8 cellular contexts compared by ENCODE assay signal in the genomic region with DNA sequence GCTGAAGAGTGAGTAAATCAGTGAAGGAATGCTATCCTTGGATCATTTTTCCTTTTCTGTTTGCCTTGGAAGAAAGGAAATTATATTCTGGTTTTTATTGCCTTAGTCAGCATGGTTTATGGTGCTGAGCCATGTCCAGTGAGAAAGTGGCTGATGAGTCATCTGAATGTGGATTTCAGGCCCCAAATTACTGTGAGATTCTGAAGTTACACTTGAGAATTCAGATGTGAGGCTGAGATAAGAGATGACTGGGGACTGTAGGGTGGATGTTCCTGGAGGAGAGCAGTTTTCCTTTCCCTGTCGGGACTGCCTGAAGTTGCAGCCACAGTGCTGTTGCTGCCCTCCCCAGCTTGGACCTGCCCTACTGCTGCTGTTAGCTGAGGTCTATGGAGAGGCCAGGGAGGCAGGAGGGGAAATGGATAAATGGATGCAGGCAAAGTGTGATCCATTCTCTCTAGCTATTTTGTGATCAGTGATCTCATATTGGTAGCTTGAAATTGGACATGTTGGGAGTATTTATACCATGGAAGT. TPM values are rescaled to one million over a fixed set of nuclear protein-coding genes. Genes with fewer than 3 reads are reported as not detected.
DNase-seq lines count a peak whose midpoint lies in the region; ATAC-seq and TF ChIP-seq lines count a peak whose summit lies in the region.

No MANE protein-coding gene starts in this region.

- ATAC-seq in HG03520 (IDR thresholded peaks at IDR 0.05; ENCODE audit: unreplicated experiment), result no peak
- no peak for ATAC-seq in HG03521 (IDR thresholded peaks at IDR 0.05; ENCODE audit: unreplicated experiment)
- no peak for ATAC-seq in HG03280 (IDR thresholded peaks at IDR 0.05; ENCODE audit: unreplicated experiment)

- no peak for TF ChIP-seq CTCF in astrocyte of the cerebellum (IDR thresholded peaks at IDR 0.05; ENCODE audit: low read depth, low read length, missing control alignments)

- H3K4me3 ChIP-seq in astrocyte of the cerebellum (ENCODE audit: low read depth, low read length), result no peak overlapping the region

- in situ Hi-C loops in astrocyte of the cerebellum (cut with HindIII; ENCODE audit: low sequenced_read_pairs), result no loop called here

- DNase-seq in AG08395 (ENCODE audit: low spot score) (peak; percentile 90), HS-27A (ENCODE audit: low read depth) (peak; percentile 97), astrocyte of the cerebellum (ENCODE audit: low read depth) (peak; percentile 93), lung microvascular endothelial cell (ENCODE audit: low read depth in 2 of 2) (peak; percentile 31 to 84)
- no peak for DNase-seq in activated CD4-positive, alpha-beta T cell treated with anti-CD3 and anti-CD28 coated beads for 1 hour

RNA-seq across cellular contexts. Expression of gene MAP3K14, which starts 4.2 kb away (rescaled TPM):
- 1.1 and 1.8 TPM in 2 replicates for total RNA-seq in lung microvascular endothelial cell

RNA-seq across cellular contexts. Expression of gene SPATA32, which starts 59.1 kb away (rescaled TPM):
- not detected in 2 replicates for total RNA-seq in lung microvascular endothelial cell
